8 cellular contexts compared by ENCODE assay signal in the genomic region with DNA sequence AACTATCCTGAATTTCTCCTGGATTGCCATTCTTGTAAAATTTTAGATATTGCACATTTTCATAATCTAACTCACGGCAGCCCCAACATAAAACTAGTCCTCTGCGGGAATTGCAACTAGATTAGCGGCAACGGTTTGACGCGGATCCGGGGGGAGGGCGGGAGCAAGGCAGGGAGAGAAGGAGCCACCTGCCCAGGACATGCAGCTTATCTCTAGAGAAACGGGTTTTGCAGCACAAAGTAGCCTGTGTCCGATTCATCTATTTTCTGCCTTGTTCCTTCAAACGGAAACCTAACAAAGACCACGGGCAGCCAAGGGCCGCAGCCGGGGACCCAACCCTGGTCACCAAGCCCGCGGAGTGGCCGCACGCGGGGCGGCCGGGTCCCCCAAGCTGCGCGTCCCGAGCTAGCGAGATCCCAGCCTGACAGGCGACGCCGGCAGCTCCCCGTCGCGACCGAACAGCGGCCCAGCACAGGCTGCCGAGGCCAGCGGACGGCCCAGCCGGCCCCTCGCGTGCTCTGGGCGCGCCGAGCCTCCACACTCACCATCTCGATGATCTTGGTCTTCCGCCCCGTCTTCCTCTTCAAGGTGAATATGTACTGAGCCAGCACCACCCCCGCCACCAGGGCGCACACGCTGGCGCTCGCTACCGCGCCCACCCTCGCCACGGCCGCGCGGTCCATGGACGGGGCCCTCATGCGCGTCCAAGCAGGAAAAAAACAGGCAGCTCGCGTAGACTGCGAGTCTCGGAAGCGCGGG. TPM values are rescaled to one million over a fixed set of nuclear protein-coding genes. Genes with fewer than 3 reads are reported as not detected.
A peak's percentile ranks its signal among the peaks of the same experiment; 100 is the strongest.
DNase-seq lines count a peak whose midpoint lies in the region; ATAC-seq and TF ChIP-seq lines count a peak whose summit lies in the region.

Gene NT5C3A, minus strand, starts transcription at position 754 of the 759 bp plus-strand sequence. Its CDS starts 71 bp downstream, at position 683.

- peak within 1 kb of the TSS; percentile 94 for H3K27ac Mint-ChIP-seq in activated CD8-positive, alpha-beta T cell treated with anti-CD3 and anti-CD28 coated beads, Interleukin-2, amount 10 ng/mL, durations not matched to agents 7 days and 5 days
- peak within 1 kb of the TSS; percentile 87 to 95 for H3K27ac Mint-ChIP-seq in natural killer cell

- no peaks in the 10 kb centered on the region for H3K27me3 ChIP-seq in thyroid gland

- peaks cover 5% of the 10 kb centered on the region for H3K9me3 Mint-ChIP-seq in activated CD8-positive, alpha-beta T cell treated with anti-CD3 and anti-CD28 coated beads, Interleukin-2, amount 10 ng/mL, durations not matched to agents 7 days and 5 days (ENCODE audit: insufficient read depth)
- H3K9me3 Mint-ChIP-seq in natural killer cell: peaks cover 0 to 8% of the 10 kb centered on the region in 2 donors

- H3K4me1 Mint-ChIP-seq in activated CD8-positive, alpha-beta T cell treated with anti-CD3 and anti-CD28 coated beads, Interleukin-2, amount 10 ng/mL, durations not matched to agents 7 days and 5 days (ENCODE audit: low read depth): peaks cover 36% of the 10 kb centered on the region
- H3K4me1 Mint-ChIP-seq in natural killer cell: peaks cover 29 to 41% of the 10 kb centered on the region in 2 donors

- 0 to 1% methylated on average over 39 to 62 of the region's 66 CpGs for WGBS in thyroid gland, 2 donors

- ATAC-seq in HG02798 (IDR thresholded peaks at IDR 0.05; ENCODE audit: poor library complexity, unreplicated experiment): peak; percentile 44
- peak; percentile 60 for ATAC-seq in activated CD8-positive, alpha-beta T cell treated with anti-CD3 and anti-CD28 coated beads, Interleukin-2, amount 10 ng/mL, durations not matched to agents 7 days and 5 days
- peak; percentile 39 to 63 (median 56) for ATAC-seq in natural killer cell

- H3K27me3 Mint-ChIP-seq in activated CD8-positive, alpha-beta T cell treated with anti-CD3 and anti-CD28 coated beads, Interleukin-2, amount 10 ng/mL, durations not matched to agents 7 days and 5 days (ENCODE audit: low read depth): peaks cover 8% of the 10 kb centered on the region
- peaks cover 8 to 9% of the 10 kb centered on the region in 2 donors for H3K27me3 Mint-ChIP-seq in natural killer cell (ENCODE audit: low read depth in 2 of 2)

- POLR2A ChIA-PET in activated CD8-positive, alpha-beta T cell treated with anti-CD3 and anti-CD28 coated beads, Interleukin-2, amount 10 ng/mL, durations not matched to agents 7 days and 5 days (lab: Charles Lee): interaction anchor here (0.6 to 4.0 kb wide), 15 partner anchors 9 to 447 kb away, joined by 3 to 30 read pairs (median 4); partner anchors contain the start of gene RP9

- intact Hi-C loops in natural killer cell (cut with micrococcal nuclease) (loop anchor here (2.0 kb wide), 3 partner anchors 47 to 571 kb away; partner anchors contain the start of genes LSM5 and RP9), thyroid gland (cut with DNase I) (loop anchor here (5.0 kb wide), 3 partner anchors 65 to 215 kb away; partner anchors contain the start of gene BBS9)

- no peaks in the 10 kb centered on the region for H3K36me3 ChIP-seq in thyroid gland

- CTCF ChIA-PET in activated CD8-positive, alpha-beta T cell treated with anti-CD3 and anti-CD28 coated beads, Interleukin-2, amount 10 ng/mL, durations not matched to agents 7 days and 5 days (lab: Charles Lee): interaction anchor here (0.6 to 3.4 kb wide), 8 partner anchors 10 to 216 kb away, joined by 3 to 22 read pairs (median 6); partner anchors contain the start of gene RP9

- peaks cover 6 to 12% of the 10 kb centered on the region in 2 donors for H3K4me1 ChIP-seq in thyroid gland

- H3K4me3 ChIP-seq in fibroblast of pulmonary artery (replicated peaks; ENCODE audit: low read depth, low read length) (peak within 1 kb of the TSS; percentile 82), thyroid gland (replicated peaks in 1 of 3) (peak within 1 kb of the TSS; percentile 39 to 92 (median 60))

- TF ChIP-seq CTCF in fibroblast of pulmonary artery (IDR thresholded peaks at IDR 0.05; ENCODE audit: low read length, missing control alignments): no peak
- no peak for TF ChIP-seq CTCF in natural killer cell (IDR thresholded peaks at IDR 0.05)
- TF ChIP-seq CTCF in thyroid gland (IDR thresholded peaks at IDR 0.05): peak in 1 of 6 experiments; percentile 9

- H3K4me3 Mint-ChIP-seq in activated CD8-positive, alpha-beta T cell treated with anti-CD3 and anti-CD28 coated beads, Interleukin-2, amount 10 ng/mL, durations not matched to agents 7 days and 5 days: peak within 1 kb of the TSS; percentile 93
- peak within 1 kb of the TSS; percentile 93 for H3K4me3 Mint-ChIP-seq in natural killer cell

- no peaks in the 10 kb centered on the region for H3K9me3 ChIP-seq in thyroid gland

- DNase-seq in activated gamma-delta T cell treated with Interleukin-2 at 50 U/mL for 16 hours (peak; percentile 17), activated gamma-delta T cell (lab: John Stamatoyannopoulos, UW) (no peak), NCI-H2107 (lab: John Stamatoyannopoulos, UW) (peak; percentile 18), fibroblast of pulmonary artery (ENCODE audit: low read depth) (peak; percentile 31), natural killer cell (no peak), thyroid gland (peak in 1 of 2 donors; percentile 47)
- DNase-seq in activated CD8-positive, alpha-beta T cell treated with anti-CD3 and anti-CD28 coated beads, Interleukin-2, amount 10 ng/mL, durations not matched to agents 7 days and 5 days: peak; percentile 51

- peak within 1 kb of the TSS; percentile 84 to 89 (median 89) for H3K27ac ChIP-seq in thyroid gland

- peaks cover 13% of the 10 kb centered on the region for H3K36me3 Mint-ChIP-seq in activated CD8-positive, alpha-beta T cell treated with anti-CD3 and anti-CD28 coated beads, Interleukin-2, amount 10 ng/mL, durations not matched to agents 7 days and 5 days (ENCODE audit: low read depth)
- H3K36me3 Mint-ChIP-seq in natural killer cell: peaks cover 8% of the 10 kb centered on the region

- TF ChIP-seq POLR2A in thyroid gland (IDR thresholded peaks at IDR 0.05): peak in 1 of 2 donors; percentile 71

RNA-seq across cellular contexts. Expression of gene NT5C3A, which starts in this region (rescaled TPM):
- 10 to 100 TPM; 44.4 to 45.8 TPM for total RNA-seq in activated CD8-positive, alpha-beta T cell treated with anti-CD3 and anti-CD28 coated beads, Interleukin-2, amount 10 ng/mL, durations not matched to agents 7 days and 5 days
- 10 to 100 TPM; 33.7 to 49.8 (median 49.5) TPM for total RNA-seq in natural killer cell
- total RNA-seq in thyroid gland: 10 to 100 TPM; 28.8 to 40.3 (median 30.2) TPM

Comparison
In these comparisons a context has a peak if more than half of its experiments do, and no peak if none do; other contexts are left out.
1. DNase-seq: peak in activated gamma-delta T cell treated with Interleukin-2 at 50 U/mL for 16 hours (single experiment), NCI-H2107 (single experiment), activated CD8-positive, alpha-beta T cell treated with anti-CD3 and anti-CD28 coated beads, Interleukin-2, amount 10 ng/mL, durations not matched to agents 7 days and 5 days (single experiment) and fibroblast of pulmonary artery (single experiment); none in activated gamma-delta T cell (single experiment) and natural killer cell (single experiment).
2. Peak in every context shown above with its lines, with median percentiles within 50 percentile points of each other: ATAC-seq.